In the genomic region with DNA sequence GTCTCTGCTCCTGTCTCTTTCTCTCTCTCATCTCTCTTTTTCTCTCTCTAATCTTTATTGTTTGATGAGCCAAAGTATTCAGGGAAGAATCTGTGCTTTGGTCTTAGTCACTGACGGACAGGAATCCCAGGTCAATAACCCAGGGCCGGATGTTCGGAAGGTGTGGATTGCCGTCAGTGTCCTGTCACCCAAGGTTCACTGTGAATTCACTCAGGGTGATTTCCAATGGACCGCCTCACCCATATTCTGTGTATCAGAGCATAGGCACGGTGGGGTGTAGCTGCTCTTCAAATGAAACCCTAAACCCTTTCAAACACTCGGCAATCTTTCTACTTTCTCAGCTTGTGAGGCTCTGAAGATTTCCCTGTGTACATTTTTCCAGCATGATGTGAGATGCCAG, we compare ENCODE assay signal across 35 cellular contexts.
"Had no signal": no experiment of that assay in that cellular context is flagged by ENCODE, and none has a peak within 500 bp of the region (broad histone marks: within the 10 kb centered on the region; RNA-seq: fewer than 3 reads in every experiment).

No MANE protein-coding gene starts in this region.

- H3K27me3 ChIP-seq: body of pancreas, cardiac muscle cell, esophagus squamous epithelium, gastroesophageal sphincter, hepatocyte had no signal

- H3K4me1 Mint-ChIP-seq: activated CD4-positive, alpha-beta memory T cell treated with anti-CD3 and anti-CD28 coated beads, Interleukin-2, amount 10 ng/mL, durations not matched to agents 7 days and 5 days; activated CD4-positive, alpha-beta T cell treated with anti-CD3 and anti-CD28 coated beads, Interleukin-2, amount 10 ng/mL, durations not matched to agents 7 days and 5 days; activated T-helper 17 cell treated with anti-CD3 and anti-CD28 coated beads, Interleukin-2, amount 50 U/mL, for 72 hours; T-helper 17 cell had no signal

- H3K9me3 Mint-ChIP-seq: activated CD4-positive, alpha-beta memory T cell treated with anti-CD3 and anti-CD28 coated beads, Interleukin-2, amount 10 ng/mL, durations not matched to agents 7 days and 5 days; activated T-cell treated with anti-CD3 and anti-CD28 coated beads, Interleukin-2, amount 50 U/mL, for 24 hours had no signal

- H3K27ac ChIP-seq: body of pancreas, cardiac muscle cell, coronary artery, dorsolateral prefrontal cortex, esophagus squamous epithelium, gastroesophageal sphincter, heart right ventricle, hepatocyte had no signal

- H3K4me3 Mint-ChIP-seq: activated CD4-positive, alpha-beta memory T cell treated with anti-CD3 and anti-CD28 coated beads, Interleukin-2, amount 10 ng/mL, durations not matched to agents 7 days and 5 days; activated CD4-positive, alpha-beta T cell treated with anti-CD3 and anti-CD28 coated beads, Interleukin-2, amount 10 ng/mL, durations not matched to agents 7 days and 5 days; activated naive CD8-positive, alpha-beta T cell; activated T-cell treated with anti-CD3 and anti-CD28 coated beads, Interleukin-2, amount 50 U/mL, for 24 hours; activated T-cell treated with anti-CD3 and anti-CD28 coated beads, Interleukin-2, amount 50 U/mL, for 72 hours; activated T-helper 17 cell treated with anti-CD3 and anti-CD28 coated beads, Interleukin-2, amount 50 U/mL, for 72 hours; dendritic cell treated with granulocyte-macrophage colony-stimulating factor and Interleukin-4, amounts not matched to agents 40 ng/mL and 50 ng/mL, for 4 days; endodermal cell; T-helper 17 cell; T-helper 2 cell treated with Interferon-gamma antibody and Interleukin-4, amounts not matched to agents 5 μg/mL and 100 μg/mL, for 36 hours had no signal

- H3K27ac Mint-ChIP-seq: activated CD4-positive, alpha-beta memory T cell treated with anti-CD3 and anti-CD28 coated beads, Interleukin-2, amount 10 ng/mL, durations not matched to agents 7 days and 5 days; activated CD4-positive, alpha-beta T cell treated with anti-CD3 and anti-CD28 coated beads, Interleukin-2, amount 10 ng/mL, durations not matched to agents 7 days and 5 days; activated naive CD8-positive, alpha-beta T cell; activated T-cell treated with anti-CD3 and anti-CD28 coated beads, Interleukin-2, amount 50 U/mL, for 24 hours; activated T-cell treated with anti-CD3 and anti-CD28 coated beads, Interleukin-2, amount 50 U/mL, for 72 hours; activated T-helper 17 cell treated with anti-CD3 and anti-CD28 coated beads, Interleukin-2, amount 50 U/mL, for 72 hours; dendritic cell treated with granulocyte-macrophage colony-stimulating factor and Interleukin-4, amounts not matched to agents 40 ng/mL and 50 ng/mL, for 4 days; endodermal cell; T-helper 17 cell; T-helper 2 cell treated with Interferon-gamma antibody and Interleukin-4, amounts not matched to agents 5 μg/mL and 100 μg/mL, for 36 hours had no signal

- H3K9me3 ChIP-seq: body of pancreas, gastroesophageal sphincter had no signal

- H3K4me3 ChIP-seq: body of pancreas, cardiac muscle cell, coronary artery, dorsolateral prefrontal cortex, esophagus squamous epithelium, gastroesophageal sphincter, heart right ventricle, hepatocyte had no signal

- ATAC-seq: activated T-cell treated with anti-CD3 and anti-CD28 coated beads, Interleukin-2, amount 50 U/mL, for 72 hours; activated T-helper 17 cell treated with anti-CD3 and anti-CD28 coated beads, Interleukin-2, amount 50 U/mL, for 72 hours; body of pancreas; gastroesophageal sphincter; heart right ventricle; T-helper 17 cell had no signal

- H3K4me1 ChIP-seq: esophagus squamous epithelium, gastroesophageal sphincter had no signal

- H3K27me3 Mint-ChIP-seq: activated CD4-positive, alpha-beta memory T cell treated with anti-CD3 and anti-CD28 coated beads, Interleukin-2, amount 10 ng/mL, durations not matched to agents 7 days and 5 days; activated CD4-positive, alpha-beta T cell treated with anti-CD3 and anti-CD28 coated beads, Interleukin-2, amount 10 ng/mL, durations not matched to agents 7 days and 5 days; activated naive CD8-positive, alpha-beta T cell; activated T-helper 17 cell treated with anti-CD3 and anti-CD28 coated beads, Interleukin-2, amount 50 U/mL, for 72 hours; T-helper 17 cell had no signal

- H3K4me2 ChIP-seq: hepatocyte had no signal

- H3K79me2 ChIP-seq: hepatocyte had no signal

- DNase-seq: activated CD4-positive, alpha-beta memory T cell treated with anti-CD3 and anti-CD28 coated beads, Interleukin-2, amount 10 ng/mL, durations not matched to agents 7 days and 5 days; activated CD4-positive, alpha-beta T cell treated with anti-CD3 and anti-CD28 coated beads for 1 hour; activated CD4-positive, alpha-beta T cell treated with anti-CD3 and anti-CD28 coated beads for 4 hours; activated CD4-positive, alpha-beta T cell treated with anti-CD3 and anti-CD28 coated beads, Interleukin-2, amount 10 ng/mL, durations not matched to agents 7 days and 5 days; activated CD4-positive, alpha-beta T cell treated with anti-CD3 and anti-CD28 coated beads, Interleukin-2, amount 50 U/mL, for 4 hours; activated CD8-positive, alpha-beta memory T cell treated with anti-CD3 and anti-CD28 coated beads, Interleukin-2, amount 50 U/mL, for 48 hours; activated effector memory CD4-positive, alpha-beta T cell treated with Interleukin-2 at 50 U/mL for 16 hours; activated gamma-delta T cell treated with Interleukin-2 at 50 U/mL for 16 hours; activated naive CD4-positive, alpha-beta T cell treated with anti-CD3 and anti-CD28 coated beads, Interleukin-2, amount 50 U/mL, for 16 hours; activated naive CD4-positive, alpha-beta T cell treated with Interleukin-2 at 50 U/mL for 16 hours; activated T-cell treated with anti-CD3 and anti-CD28 coated beads for 4 hours; activated T-cell treated with anti-CD3 and anti-CD28 coated beads, Interleukin-2, amount 50 U/mL, for 24 hours; activated T-cell treated with anti-CD3 and anti-CD28 coated beads, Interleukin-2, amount 50 U/mL, for 72 hours; amniotic stem cell; anterior cingulate cortex; body of pancreas; central memory CD4-positive, alpha-beta T cell; cerebellar nuclear complex; dorsolateral prefrontal cortex; effector memory CD4-positive, alpha-beta T cell; endodermal cell; esophagus squamous epithelium; foreskin melanocyte; heart right ventricle; T-helper 1 cell; T-helper 17 cell; T1000 had no signal

- H3K36me3 ChIP-seq: cardiac muscle cell, esophagus squamous epithelium, gastroesophageal sphincter, heart right ventricle had no signal

- H2AFZ ChIP-seq: hepatocyte had no signal
